Comparison of ENCODE assay signal across 8 cellular contexts in genomic region chr1:112715264-112716053, GRCh38. TPM values are rescaled to one million over a fixed set of nuclear protein-coding genes. Genes with fewer than 3 reads are reported as not detected.
A peak's percentile ranks its signal among the peaks of the same experiment; 100 is the strongest.
DNase-seq lines count a peak whose midpoint lies in the region; ATAC-seq and TF ChIP-seq lines count a peak whose summit lies in the region.

PPM1J (minus strand) TSS chr1:112715332; CDS start chr1:112715301, 31 bp downstream.

- ATAC-seq in GM18520 (IDR thresholded peaks at IDR 0.05; ENCODE audit: unreplicated experiment): peak; percentile 72
- ATAC-seq in HG03064 (IDR thresholded peaks at IDR 0.05; ENCODE audit: low read depth, unreplicated experiment): peak; percentile 64
- ATAC-seq in WTC11: peak; percentile 85

- H3K4me1 Mint-ChIP-seq in WTC11: peaks cover 50% of the 10 kb centered on the region

- peak within 1 kb of the TSS; percentile 61 to 65 for H3K4me3 ChIP-seq in cardiac fibroblast (replicated peaks in 1 of 2; ENCODE audit: low read depth in 2 of 2, low read length in 2 of 2)

- peaks cover 43% of the 10 kb centered on the region for H3K27me3 Mint-ChIP-seq in WTC11 (ENCODE audit: low read depth)

- H3K9me3 Mint-ChIP-seq in WTC11: no peaks in the 10 kb centered on the region

- TF ChIP-seq CTCF in WTC11 (IDR thresholded peaks at IDR 0.05): no peak
- no peak for TF ChIP-seq CTCF in cardiac fibroblast (IDR thresholded peaks at IDR 0.05; ENCODE audit: low read depth, low read length)

- DNase-seq in ACHN: peak; percentile 92
- peak; percentile 95 for DNase-seq in NCI-H2196 (lab: John Stamatoyannopoulos, UW; ENCODE audit: unreplicated experiment)
- peak; percentile 100 for DNase-seq in WTC11 (ENCODE audit: low spot score)
- DNase-seq in cardiac fibroblast (ENCODE audit: low read depth in 2 of 2): peak; percentile 92 to 97
- DNase-seq in inferior parietal cortex (ENCODE audit: extremely low spot score): peak; percentile 77
- DNase-seq in smooth muscle cell of the brain vasculature (ENCODE audit: low read depth, low spot score): peak; percentile 73

- peak within 1 kb of the TSS; percentile 81 for H3K4me3 Mint-ChIP-seq in WTC11

- CTCF ChIA-PET in WTC11 (lab: Charles Lee): interaction anchor here (0.5 to 12.5 kb wide), 45 partner anchors 7 to 1047 kb away, joined by 3 to 373 read pairs (median 5); partner anchors contain the start of genes CTTNBP2NL, LRIG2, MOV10 and ST7L

- no peak within 1 kb of the TSS for H3K27ac Mint-ChIP-seq in WTC11

- POLR2A ChIA-PET in WTC11 (lab: Charles Lee): interaction anchor here (0.6 to 1.9 kb wide), 6 partner anchors 10 to 327 kb away, joined by 3 to 10 read pairs (median 4); partner anchors contain the start of genes CTTNBP2NL and MOV10

- no peaks in the 10 kb centered on the region for H3K36me3 Mint-ChIP-seq in WTC11

- in situ Hi-C loops in ACHN (cut with HindIII; ENCODE audit: low pct_ligation_motif_present, low pct_unique_long_range_greater_than_20kb, low sequenced_read_pairs): loop anchor here (5.0 kb wide), 1 partner anchor 82 kb away; no protein-coding TSS in a partner anchor

TF ChIP-seq in WTC11, 78 proteins besides CTCF, POLR2A, EP300 and RAD21:
- no peak for TF ChIP-seq NR3C1 (CRISPR knock-in tag; conservative IDR thresholded peaks at IDR 0.05; ENCODE audit: low read depth)
- no peak for TF ChIP-seq ELF4 (CRISPR knock-in tag; IDR thresholded peaks at IDR 0.05; ENCODE audit: low read depth)
- TF ChIP-seq NR2C2 (CRISPR knock-in tag; IDR thresholded peaks at IDR 0.05): no peak
- TF ChIP-seq PREB (CRISPR knock-in tag; IDR thresholded peaks at IDR 0.05; ENCODE audit: borderline replicate concordance): no peak
- no peak for TF ChIP-seq E2F5 (CRISPR knock-in tag; IDR thresholded peaks at IDR 0.05)
- TF ChIP-seq SP1 (CRISPR knock-in tag; conservative IDR thresholded peaks at IDR 0.05): peak; percentile 73
- no peak for TF ChIP-seq PRDM15 (CRISPR knock-in tag; IDR thresholded peaks at IDR 0.05)

RNA-seq across cellular contexts. Expression of gene PPM1J, which starts in this region (rescaled TPM):
- 19.3 to 23.5 TPM (median 22.6 TPM) in 3 replicates for total RNA-seq in WTC11 (2021)

Comparison
In these comparisons a context has a peak if more than half of its experiments do, and no peak if none do; other contexts are left out.
1. Peak in every context shown above with its lines: DNase-seq, ATAC-seq and H3K4me3 ChIP-seq.